In the genomic region with DNA sequence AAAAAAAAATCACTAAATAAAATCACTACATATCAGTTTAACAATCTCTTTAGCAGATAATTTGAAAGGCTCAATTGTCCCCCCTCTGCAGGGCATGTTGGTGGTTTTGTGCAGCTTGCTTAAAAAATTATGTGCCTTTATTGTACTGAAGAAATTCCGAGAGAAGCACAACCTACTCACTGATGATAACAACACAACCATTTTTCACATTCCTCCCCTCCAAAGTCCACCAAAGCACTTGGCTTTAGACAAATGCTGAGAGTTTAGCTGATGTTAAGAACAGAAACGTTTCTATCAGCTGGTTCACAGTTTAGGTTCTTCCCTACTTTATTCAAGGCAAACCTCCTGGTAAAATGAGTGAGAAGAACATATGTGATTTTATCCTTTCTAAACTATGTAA, we compare ENCODE assay signal across 10 cellular contexts. TPM values are rescaled to one million over a fixed set of nuclear protein-coding genes. Genes with fewer than 3 reads are reported as not detected.
A peak's percentile ranks its signal among the peaks of the same experiment; 100 is the strongest.
DNase-seq lines count a peak whose midpoint lies in the region; ATAC-seq and TF ChIP-seq lines count a peak whose summit lies in the region.
"Had no signal": no experiment of that assay in that cellular context is flagged by ENCODE, and none has a peak within 500 bp of the region (broad histone marks: within the 10 kb centered on the region; RNA-seq: fewer than 3 reads in every experiment).

No MANE protein-coding gene starts in this region.

- TF ChIP-seq CTCF in heart left ventricle (IDR thresholded peaks at IDR 0.05): no peak
- TF ChIP-seq CTCF in esophagus squamous epithelium (IDR thresholded peaks at IDR 0.05): no peak
- no peak for TF ChIP-seq CTCF in testis (IDR thresholded peaks at IDR 0.05)

- ATAC-seq in heart left ventricle (no peak), left ventricle myocardium superior (no peak)

- intact Hi-C loops in heart left ventricle (cut with DNase I): loop anchor here in 7 of 10 donors (2.0 to 10.0 kb wide), 6 partner anchors 50 to 62 kb away; no protein-coding TSS in a partner anchor
- intact Hi-C loops in left ventricle myocardium superior (cut with micrococcal nuclease): no loop called here
- intact Hi-C loops in esophagus squamous epithelium (cut with DNase I): no loop called here
- intact Hi-C loops in testis (cut with DNase I; ENCODE audit: low total_unique reads): no loop called here

- H3K9me3 ChIP-seq in heart left ventricle (no peaks in the 10 kb centered on the region), esophagus squamous epithelium (no peaks in the 10 kb centered on the region), neuron (ENCODE audit: low read length) (no peaks in the 10 kb centered on the region), testis (no peaks in the 10 kb centered on the region)

- H3K36me3 ChIP-seq in heart left ventricle (no peaks in the 10 kb centered on the region), esophagus squamous epithelium (no peaks in the 10 kb centered on the region), neuron (ENCODE audit: insufficient read depth, low read length) (no peaks in the 10 kb centered on the region), urinary bladder (ENCODE audit: insufficient read depth) (no peaks in the 10 kb centered on the region), testis (ENCODE audit: low read depth, missing control alignments) (no peaks in the 10 kb centered on the region)

- TF ChIP-seq POLR2A in heart left ventricle (IDR thresholded peaks at IDR 0.05): no peak
- no peak for TF ChIP-seq POLR2A in esophagus squamous epithelium (IDR thresholded peaks at IDR 0.05)
- TF ChIP-seq POLR2A in testis (IDR thresholded peaks at IDR 0.05): no peak

- DNase-seq in heart left ventricle: no peak
- no peak for DNase-seq in left ventricle myocardium superior
- no peak for DNase-seq in esophagus squamous epithelium (lab: John Stamatoyannopoulos, UW)
- no peak for DNase-seq in testis
- DNase-seq in NCI-H2081 treated with DMSO at 0.1 percent for 48 hours (lab: John Stamatoyannopoulos, UW): no peak
- DNase-seq in GDM1 (lab: John Stamatoyannopoulos, UW): no peak
- DNase-seq: activated effector memory CD4-positive, alpha-beta T cell treated with anti-CD3 and anti-CD28 coated beads, Interleukin-2, amount 50 U/mL, for 16 hours; nephron progenitor cell had no signal

- H3K27ac ChIP-seq in heart left ventricle: peak overlapping the region; percentile 50 to 84 (median 74)
- peak overlapping the region in 3 of 4 donors; percentile 62 to 78 (median 69) for H3K27ac ChIP-seq in esophagus squamous epithelium
- no peak overlapping the region for H3K27ac ChIP-seq in urinary bladder (ENCODE audit: low read depth)
- H3K27ac ChIP-seq in testis: peak overlapping the region in 1 of 2 donors; percentile 65

- peaks cover 0 to 73% (median 35%) of the 10 kb centered on the region in 12 donors for H3K4me1 ChIP-seq in heart left ventricle
- peaks cover 0 to 84% (median 7%) of the 10 kb centered on the region in 3 donors for H3K4me1 ChIP-seq in esophagus squamous epithelium
- H3K4me1 ChIP-seq in neuron (ENCODE audit: insufficient read depth, low read length): peaks cover 36% of the 10 kb centered on the region
- H3K4me1 ChIP-seq in urinary bladder (ENCODE audit: insufficient read depth): no peaks in the 10 kb centered on the region
- H3K4me1 ChIP-seq in testis: peaks cover 17% of the 10 kb centered on the region

- peaks cover 0 to 13% (median 0%) of the 10 kb centered on the region in 9 donors for H3K27me3 ChIP-seq in heart left ventricle
- no peaks in the 10 kb centered on the region for H3K27me3 ChIP-seq in esophagus squamous epithelium
- H3K27me3 ChIP-seq in neuron (ENCODE audit: insufficient read depth, low read length): no peaks in the 10 kb centered on the region
- no peaks in the 10 kb centered on the region for H3K27me3 ChIP-seq in testis

- H3K4me3 ChIP-seq in heart left ventricle (peak overlapping the region; percentile 18 to 76 (median 57)), esophagus squamous epithelium (peak overlapping the region; percentile 15 to 58 (median 42)), neuron (ENCODE audit: low read length) (peak overlapping the region; percentile 1), urinary bladder (ENCODE audit: low read depth, low read length) (peak overlapping the region; percentile 27), testis (peak overlapping the region in 1 of 2 donors; percentile 49)

- peak overlapping the region; percentile 27 for H2AFZ ChIP-seq in neuron (ENCODE audit: low read depth, low read length)

- 27 to 51% (median 37%) methylated on average over 2 of the region's 2 CpGs for WGBS in heart left ventricle, 4 donors
- WGBS in esophagus squamous epithelium, 2 donors: 40 to 50% methylated on average over 2 of the region's 2 CpGs
- 24% methylated on average over 2 of the region's 2 CpGs for WGBS in urinary bladder
- WGBS in testis, 2 donors: 20 to 43% methylated on average over 2 of the region's 2 CpGs

RNA-seq across cellular contexts. Expression of gene DOCK9, which starts 0.9 kb away (rescaled TPM):
- 100 to 1,000 TPM in 1 of 9 donors, 10 to 100 TPM in 8; 35.0 to 128 (median 45.2) TPM for total RNA-seq in heart left ventricle
- 10 to 100 TPM; 21.4 to 59.8 TPM for polyA plus RNA-seq in heart left ventricle
- 39.6 TPM for total RNA-seq in left ventricle myocardium superior
- 100 to 1,000 TPM in 3 of 4 donors, 10 to 100 TPM in 1; 94.7 to 240 (median 150) TPM for total RNA-seq in esophagus squamous epithelium
- 84.4 TPM for total RNA-seq in urinary bladder
- 63.5 TPM for polyA plus RNA-seq in urinary bladder
- 10 to 100 TPM; 63.4 to 74.9 TPM for total RNA-seq in testis
- 48.0 TPM for polyA plus RNA-seq in testis (ENCODE audit: insufficient read depth, low read depth, low replicate concordance)

Comparison
In these comparisons a context has a peak if more than half of its experiments do, and no peak if none do; other contexts are left out.
1. intact Hi-C loops: an anchor here in heart left ventricle (2.0 to 10.0 kb wide); none called in left ventricle myocardium superior, esophagus squamous epithelium and testis.